9 cellular contexts compared by ENCODE assay signal in genomic region chr9:120894404-120895226, GRCh38. TPM values are rescaled to one million over a fixed set of nuclear protein-coding genes. Genes with fewer than 3 reads are reported as not detected.
DNase-seq lines count a peak whose midpoint lies in the region; ATAC-seq and TF ChIP-seq lines count a peak whose summit lies in the region.
"Had no signal": no experiment of that assay in that cellular context is flagged by ENCODE, and none has a peak within 500 bp of the region (broad histone marks: within the 10 kb centered on the region; RNA-seq: fewer than 3 reads in every experiment).

No MANE protein-coding gene starts in this region.

- H3K9me3 Mint-ChIP-seq in endothelial cell (ENCODE audit: unreplicated experiment): no peaks in the 10 kb centered on the region
- H3K9me3 Mint-ChIP-seq in nephron progenitor cell: no peaks in the 10 kb centered on the region

- no peaks in the 10 kb centered on the region for H3K36me3 Mint-ChIP-seq in endothelial cell (ENCODE audit: low read depth, unreplicated experiment)
- H3K36me3 Mint-ChIP-seq in nephron progenitor cell (ENCODE audit: low read depth): no peaks in the 10 kb centered on the region

- H3K9ac ChIP-seq in HUES64 (ENCODE audit: low read depth, low read length): 0 out of 2 replicates have a peak overlapping the region, but pooled peaks have one; percentile 5

- H3K4me1 ChIP-seq in ACC112 (ENCODE audit: control insufficient read depth, insufficient read depth, low read length, unreplicated experiment): peaks cover 6% of the 10 kb centered on the region
- no peaks in the 10 kb centered on the region; the same call in 1 of the 2 replicates for H3K4me1 ChIP-seq in HUES64 (ENCODE audit: insufficient read depth, low read length)
- H3K4me1 ChIP-seq in mucosa of descending colon (ENCODE audit: low read depth): peaks cover 14% of the 10 kb centered on the region

- no peak for TF ChIP-seq CTCF in endothelial cell (IDR thresholded peaks at IDR 0.05; ENCODE audit: unreplicated experiment)
- no peak for TF ChIP-seq CTCF in mucosa of descending colon (IDR thresholded peaks at IDR 0.05)
- no peak for TF ChIP-seq CTCF in nephron progenitor cell (IDR thresholded peaks at IDR 0.05)

- H3K36me3 ChIP-seq in ACC112 (ENCODE audit: insufficient read depth, low read length): no peaks in the 10 kb centered on the region
- H3K36me3 ChIP-seq in HUES64 (ENCODE audit: insufficient read depth, low read length): no peaks in the 10 kb centered on the region
- H3K36me3 ChIP-seq in mucosa of descending colon (ENCODE audit: low read depth): no peaks in the 10 kb centered on the region

- no peaks in the 10 kb centered on the region for H3K4me1 Mint-ChIP-seq in endothelial cell (ENCODE audit: unreplicated experiment)
- peaks cover 22% of the 10 kb centered on the region for H3K4me1 Mint-ChIP-seq in nephron progenitor cell

- DNase-seq in endothelial cell (ENCODE audit: low spot score): peak; percentile 37
- no peak for DNase-seq in mucosa of descending colon
- DNase-seq in NCI-H510A treated with DMSO at 0.1 percent for 48 hours (lab: John Stamatoyannopoulos, UW): no peak
- DNase-seq in nephron progenitor cell: no peak
- DNase-seq in NCI-H146 treated with DMSO at 0.1 percent for 48 hours (lab: John Stamatoyannopoulos, UW; ENCODE audit: unreplicated experiment): no peak
- DNase-seq: mesendoderm had no signal

- WGBS in HUES64: 27% methylated on average over 63 of the region's 63 CpGs

- H3K9me3 ChIP-seq in HUES64 (ENCODE audit: insufficient read depth, low read depth, low read length) (no peaks in the 10 kb centered on the region), mucosa of descending colon (no peaks in the 10 kb centered on the region)

- peaks cover 7% of the 10 kb centered on the region; the same call in 1 of the 2 replicates for H3K27me3 ChIP-seq in ACC112 (ENCODE audit: insufficient read depth, low read length)
- H3K27me3 ChIP-seq in HUES64 (ENCODE audit: insufficient read depth, low read length): peaks cover 23% of the 10 kb centered on the region

- H3K79me2 ChIP-seq in ACC112 (ENCODE audit: control insufficient read depth, insufficient read depth, low read length, unreplicated experiment): no peaks in the 10 kb centered on the region

- H3K27me3 Mint-ChIP-seq in endothelial cell (ENCODE audit: unreplicated experiment) (peaks cover 8% of the 10 kb centered on the region), nephron progenitor cell (ENCODE audit: low read depth, poor library complexity) (peaks cover 12% of the 10 kb centered on the region)

- intact Hi-C loops in mucosa of descending colon (cut with DNase I, micrococcal nuclease): no loop called here

- peak overlapping the region; percentile 75 for H2AFZ ChIP-seq in ACC112 (ENCODE audit: low read length, unreplicated experiment)

- H3K4me3 Mint-ChIP-seq in endothelial cell (ENCODE audit: unreplicated experiment): no peak overlapping the region
- no peak overlapping the region for H3K4me3 Mint-ChIP-seq in nephron progenitor cell

- peak; percentile 28 for ATAC-seq in mucosa of descending colon
- ATAC-seq in HG02759 (IDR thresholded peaks at IDR 0.05; ENCODE audit: unreplicated experiment): no peak

- H3K27ac ChIP-seq in ACC112 (ENCODE audit: low read depth, low read length) (no peak overlapping the region), HUES64 (ENCODE audit: low read depth, low read length) (no peak overlapping the region)

- peak overlapping the region; percentile 56 for H3K4me3 ChIP-seq in ACC112 (ENCODE audit: low read depth, low read length)
- H3K4me3 ChIP-seq in HUES64 (ENCODE audit: low read length): peak overlapping the region; percentile 40
- no peak overlapping the region for H3K4me3 ChIP-seq in mucosa of descending colon

- H3K27ac Mint-ChIP-seq in endothelial cell (ENCODE audit: unreplicated experiment): no peak overlapping the region
- no peak overlapping the region for H3K27ac Mint-ChIP-seq in nephron progenitor cell

RNA-seq across cellular contexts. Expression of gene PHF19, which starts 17.6 kb away (rescaled TPM):
- polyA plus RNA-seq in HUES64 (2013, experiment 1 of 2): 17.2 TPM
- 18.7 TPM for polyA plus RNA-seq in HUES64 (2013, experiment 2 of 2)
- total RNA-seq in endothelial cell (ENCODE audit: unreplicated experiment): 10.0 TPM
- total RNA-seq in mucosa of descending colon: 10 to 100 TPM in 2 of 3 donors, 1 to 10 TPM in 1; 9.8 to 33.6 (median 26.6) TPM

RNA-seq across cellular contexts. Expression of gene TRAF1, which starts 32.0 kb away (rescaled TPM):
- polyA plus RNA-seq in HUES64 (2013, experiment 1 of 2): 0.70 TPM
- polyA plus RNA-seq in HUES64 (2013, experiment 2 of 2): 1.0 TPM
- 1.4 TPM for total RNA-seq in endothelial cell (ENCODE audit: unreplicated experiment)
- 1 to 10 TPM; 2.9 to 5.5 (median 3.8) TPM for total RNA-seq in mucosa of descending colon

RNA-seq across cellular contexts. Expression of gene PSMD5, which starts 51.9 kb away (rescaled TPM):
- 33.4 TPM for polyA plus RNA-seq in HUES64 (2013, experiment 1 of 2)
- polyA plus RNA-seq in HUES64 (2013, experiment 2 of 2): 29.9 TPM
- total RNA-seq in endothelial cell (ENCODE audit: unreplicated experiment) (42.9 TPM), mucosa of descending colon (10 to 100 TPM; 30.1 to 46.9 (median 32.3) TPM)
